1 cellular context compared by ENCODE assay signal in genomic region chr13:91805605-91806004, GRCh38.
TF ChIP-seq lines count a peak whose summit lies in the region.

No MANE protein-coding gene starts in this region.

TF ChIP-seq in SK-N-SH treated with all-trans-retinoic acid at 6 μM for 48 hours, 23 proteins besides CTCF, POLR2A, EP300 and RAD21 (continued from another document):
- TF ChIP-seq CSRNP3 (CRISPR knock-in tag; IDR thresholded peaks at IDR 0.05) (no peak), ISL1 (CRISPR knock-in tag; IDR thresholded peaks at IDR 0.05) (no peak), CREB5 (CRISPR knock-in tag; IDR thresholded peaks at IDR 0.05; ENCODE audit: low read depth) (no peak)
TF ChIP-seq in SK-N-SH treated with all-trans-retinoic acid at 6 μM for 48 hours: peak in this region for 0.
